ENCODE assay signal across 17 cellular contexts in the genomic region with DNA sequence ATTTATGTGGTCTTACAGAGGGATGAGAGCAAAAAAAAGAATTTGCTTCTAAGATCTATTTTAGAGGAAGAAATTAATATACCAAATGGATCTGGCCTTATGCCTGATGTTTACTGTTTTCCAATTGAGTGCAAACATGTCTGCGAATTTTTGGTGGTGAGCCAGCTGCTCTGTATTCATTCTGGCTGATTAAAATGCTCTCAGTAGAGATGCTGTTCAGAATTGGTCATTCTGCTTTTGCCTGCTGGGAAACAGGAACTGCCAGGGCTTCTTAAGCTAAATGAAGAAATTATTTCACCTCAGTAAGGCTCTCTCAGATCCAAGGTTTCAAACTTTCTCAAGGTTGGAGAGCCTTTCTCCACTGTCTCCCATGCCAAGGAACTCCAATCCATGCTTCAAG.
DNase-seq lines count a peak whose midpoint lies in the region; TF ChIP-seq lines count a peak whose summit lies in the region.
"Had no signal": no experiment of that assay in that cellular context is flagged by ENCODE, and none has a peak within 500 bp of the region (broad histone marks: within the 10 kb centered on the region; RNA-seq: fewer than 3 reads in every experiment).

No MANE protein-coding gene starts in this region.

- intact Hi-C loops in spleen (cut with DNase I; ENCODE audit: low total_unique reads): no loop called here

- H3K27me3 ChIP-seq in spleen (replicated peaks in 1 of 7): no peaks in the 10 kb centered on the region

- no peaks in the 10 kb centered on the region for H3K4me1 ChIP-seq in spleen
- H3K4me1 ChIP-seq: A549 had no signal

- no peaks in the 10 kb centered on the region for H3K36me3 ChIP-seq in spleen

- no peak overlapping the region for H3K4me3 ChIP-seq in spleen
- H3K4me3 ChIP-seq: A549 had no signal

- WGBS in spleen, 5 donors: 68 to 87% (median 79%) methylated on average over 1 of the region's 1 CpG

- peaks cover 0 to 8% (median 0%) of the 10 kb centered on the region in 8 donors for H3K9me3 ChIP-seq in spleen
- H3K9me3 ChIP-seq: A549 had no signal

- in situ Hi-C loops in KBM-7 (cut with MboI; ENCODE audit: low pct_unique_long_range_greater_than_20kb, low sequenced_read_pairs): no loop called here

- no peak for TF ChIP-seq POLR2A in spleen (IDR thresholded peaks at IDR 0.05)

- TF ChIP-seq CTCF in spleen (IDR thresholded peaks at IDR 0.05 in 8 of 11, conservative IDR thresholded peaks at IDR 0.05 in 3 of 11): no peak

- DNase-seq in NCI-H748 (lab: John Stamatoyannopoulos, UW; ENCODE audit: unreplicated experiment): peak; percentile 40
- DNase-seq in NCI-H748 treated with DMSO at 0.1 percent for 48 hours (lab: John Stamatoyannopoulos, UW): no peak
- DNase-seq in NCI-H2171 treated with DMSO at 0.1 percent for 48 hours (lab: John Stamatoyannopoulos, UW): peak; percentile 40
- peak; percentile 37 for DNase-seq in globus pallidus (ENCODE audit: low spot score)
- DNase-seq in superior temporal gyrus (ENCODE audit: extremely low spot score): peak; percentile 27
- DNase-seq in dermis blood vessel endothelial cell: no peak
- DNase-seq in KBM-7: no peak
- no peak for DNase-seq in spleen
- DNase-seq: H7; NCI-H1417 treated with DMSO at 0.1 percent for 48 hours; NCI-H2029; NCI-H524 treated with DMSO at 0.1 percent for 48 hours; NK-92 treated with Interleukin-12 subunit alpha and Interleukin-12 subunit beta, amount 100 ng/mL, for 24 hours; SIG-M5 had no signal

- H3K27ac ChIP-seq in spleen: no peak overlapping the region
- H3K27ac ChIP-seq: A549, C4-2B, KMS-11 had no signal

Comparison
In these comparisons a context has a peak if more than half of its experiments do, and no peak if none do; other contexts are left out.
1. DNase-seq: peak in NCI-H748 (single experiment), NCI-H2171 treated with DMSO at 0.1 percent for 48 hours (single experiment), globus pallidus (single experiment) and superior temporal gyrus (single experiment); none in NCI-H748 treated with DMSO at 0.1 percent for 48 hours (single experiment), dermis blood vessel endothelial cell (single experiment), KBM-7 (single experiment) and spleen (single experiment).